1 cellular context compared by ENCODE assay signal in genomic region chr6:13428528-13429405, GRCh38.
A peak's percentile ranks its signal among the peaks of the same experiment; 100 is the strongest.
TF ChIP-seq lines count a peak whose summit lies in the region.

No MANE protein-coding gene starts in this region.

TF ChIP-seq in GM12878, 131 proteins besides CTCF, POLR2A, EP300 and RAD21 (continued from another document):
- peak; percentile 80; the same call in 1 of the 2 replicates for TF ChIP-seq ZNF592 (IDR thresholded peaks at IDR 0.05)
- peak; percentile 5 for TF ChIP-seq IRF4 (IDR thresholded peaks at IDR 0.05; ENCODE audit: low read depth, low read length)
- peak; percentile 23; the same call in 1 of the 2 replicates for TF ChIP-seq JUND (IDR thresholded peaks at IDR 0.05; ENCODE audit: low read depth, low read length)
- peak; percentile 64 to 82; a peak in 3 of 4 replicates for TF ChIP-seq BHLHE40 (IDR thresholded peaks at IDR 0.05; ENCODE audit: borderline replicate concordance in 1 of 2, low read depth in 2 of 2, low read length in 1 of 2)
- TF ChIP-seq, protein P1, sequence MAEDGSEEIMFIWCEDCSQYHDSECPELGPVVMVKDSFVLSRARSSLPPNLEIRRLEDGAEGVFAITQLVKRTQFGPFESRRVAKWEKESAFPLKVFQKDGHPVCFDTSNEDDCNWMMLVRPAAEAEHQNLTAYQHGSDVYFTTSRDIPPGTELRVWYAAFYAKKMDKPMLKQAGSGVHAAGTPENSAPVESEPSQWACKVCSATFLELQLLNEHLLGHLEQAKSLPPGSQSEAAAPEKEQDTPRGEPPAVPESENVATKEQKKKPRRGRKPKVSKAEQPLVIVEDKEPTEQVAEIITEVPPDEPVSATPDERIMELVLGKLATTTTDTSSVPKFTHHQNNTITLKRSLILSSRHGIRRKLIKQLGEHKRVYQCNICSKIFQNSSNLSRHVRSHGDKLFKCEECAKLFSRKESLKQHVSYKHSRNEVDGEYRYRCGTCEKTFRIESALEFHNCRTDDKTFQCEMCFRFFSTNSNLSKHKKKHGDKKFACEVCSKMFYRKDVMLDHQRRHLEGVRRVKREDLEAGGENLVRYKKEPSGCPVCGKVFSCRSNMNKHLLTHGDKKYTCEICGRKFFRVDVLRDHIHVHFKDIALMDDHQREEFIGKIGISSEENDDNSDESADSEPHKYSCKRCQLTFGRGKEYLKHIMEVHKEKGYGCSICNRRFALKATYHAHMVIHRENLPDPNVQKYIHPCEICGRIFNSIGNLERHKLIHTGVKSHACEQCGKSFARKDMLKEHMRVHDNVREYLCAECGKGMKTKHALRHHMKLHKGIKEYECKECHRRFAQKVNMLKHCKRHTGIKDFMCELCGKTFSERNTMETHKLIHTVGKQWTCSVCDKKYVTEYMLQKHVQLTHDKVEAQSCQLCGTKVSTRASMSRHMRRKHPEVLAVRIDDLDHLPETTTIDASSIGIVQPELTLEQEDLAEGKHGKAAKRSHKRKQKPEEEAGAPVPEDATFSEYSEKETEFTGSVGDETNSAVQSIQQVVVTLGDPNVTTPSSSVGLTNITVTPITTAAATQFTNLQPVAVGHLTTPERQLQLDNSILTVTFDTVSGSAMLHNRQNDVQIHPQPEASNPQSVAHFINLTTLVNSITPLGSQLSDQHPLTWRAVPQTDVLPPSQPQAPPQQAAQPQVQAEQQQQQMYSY (CRISPR knock-in tag; IDR thresholded peaks at IDR 0.05): 0 out of 2 replicates have a peak, but pooled peaks have one; percentile 11
- TF ChIP-seq ZNF217 (IDR thresholded peaks at IDR 0.05): no peak
- TF ChIP-seq EED (IDR thresholded peaks at IDR 0.05; ENCODE audit: low read depth): peak; percentile 11
- TF ChIP-seq TAF1 (IDR thresholded peaks at IDR 0.05; ENCODE audit: borderline replicate concordance, low read depth, low read length): peak; percentile 55; the same call in 1 of the 2 replicates
- 0 out of 2 replicates have a peak, but pooled peaks have one; percentile 55 for TF ChIP-seq TCF12 (IDR thresholded peaks at IDR 0.05; ENCODE audit: low read depth, low read length)
- no peak for TF ChIP-seq RELA (IDR thresholded peaks at IDR 0.05; ENCODE audit: borderline replicate concordance, partially characterized antibody)
- TF ChIP-seq MEF2B (IDR thresholded peaks at IDR 0.05; ENCODE audit: partially characterized antibody, poor library complexity, severe bottlenecking): peak; percentile 91
- TF ChIP-seq POU2F2 (IDR thresholded peaks at IDR 0.05; ENCODE audit: borderline replicate concordance, low read depth, low read length): peak; percentile 46; the same call in 1 of the 3 replicates
- 0 out of 2 replicates have a peak, but pooled peaks have one; percentile 28 for TF ChIP-seq CBX5 (IDR thresholded peaks at IDR 0.05; ENCODE audit: low read depth)
- TF ChIP-seq GATAD2B (conservative IDR thresholded peaks at IDR 0.05; ENCODE audit: low read depth): peak; percentile 31; the same call in 1 of the 2 replicates
- 0 out of 2 replicates have a peak, but pooled peaks have one; percentile 44 for TF ChIP-seq CHD1 (IDR thresholded peaks at IDR 0.05; ENCODE audit: low read depth, low read length)
- TF ChIP-seq NKRF (conservative IDR thresholded peaks at IDR 0.05): 0 out of 2 replicates have a peak, but pooled peaks have one; percentile 40
- no peak for TF ChIP-seq CHD4 (IDR thresholded peaks at IDR 0.05)
- peak; percentile 16; the same call in 1 of the 2 replicates for TF ChIP-seq IKZF1 (conservative IDR thresholded peaks at IDR 0.05)
- TF ChIP-seq TARDBP (IDR thresholded peaks at IDR 0.05; ENCODE audit: borderline replicate concordance): no peak
- peak; percentile 80 for TF ChIP-seq YY1 (IDR thresholded peaks at IDR 0.05; ENCODE audit: low read depth, low read length)
- peak; percentile 88; the same call in 1 of the 2 replicates for TF ChIP-seq ZNF687 (IDR thresholded peaks at IDR 0.05)
- no peak; the same call in 1 of the 2 replicates for TF ChIP-seq CREB1 (IDR thresholded peaks at IDR 0.05; ENCODE audit: low read depth)
- TF ChIP-seq, protein P2, sequence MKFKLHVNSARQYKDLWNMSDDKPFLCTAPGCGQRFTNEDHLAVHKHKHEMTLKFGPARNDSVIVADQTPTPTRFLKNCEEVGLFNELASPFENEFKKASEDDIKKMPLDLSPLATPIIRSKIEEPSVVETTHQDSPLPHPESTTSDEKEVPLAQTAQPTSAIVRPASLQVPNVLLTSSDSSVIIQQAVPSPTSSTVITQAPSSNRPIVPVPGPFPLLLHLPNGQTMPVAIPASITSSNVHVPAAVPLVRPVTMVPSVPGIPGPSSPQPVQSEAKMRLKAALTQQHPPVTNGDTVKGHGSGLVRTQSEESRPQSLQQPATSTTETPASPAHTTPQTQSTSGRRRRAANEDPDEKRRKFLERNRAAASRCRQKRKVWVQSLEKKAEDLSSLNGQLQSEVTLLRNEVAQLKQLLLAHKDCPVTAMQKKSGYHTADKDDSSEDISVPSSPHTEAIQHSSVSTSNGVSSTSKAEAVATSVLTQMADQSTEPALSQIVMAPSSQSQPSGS (IDR thresholded peaks at IDR 0.05; ENCODE audit: low read length): peak; percentile 9; the same call in 1 of the 2 replicates
- TF ChIP-seq, protein P3, sequence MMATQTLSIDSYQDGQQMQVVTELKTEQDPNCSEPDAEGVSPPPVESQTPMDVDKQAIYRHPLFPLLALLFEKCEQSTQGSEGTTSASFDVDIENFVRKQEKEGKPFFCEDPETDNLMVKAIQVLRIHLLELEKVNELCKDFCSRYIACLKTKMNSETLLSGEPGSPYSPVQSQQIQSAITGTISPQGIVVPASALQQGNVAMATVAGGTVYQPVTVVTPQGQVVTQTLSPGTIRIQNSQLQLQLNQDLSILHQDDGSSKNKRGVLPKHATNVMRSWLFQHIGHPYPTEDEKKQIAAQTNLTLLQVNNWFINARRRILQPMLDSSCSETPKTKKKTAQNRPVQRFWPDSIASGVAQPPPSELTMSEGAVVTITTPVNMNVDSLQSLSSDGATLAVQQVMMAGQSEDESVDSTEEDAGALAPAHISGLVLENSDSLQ (IDR thresholded peaks at IDR 0.05): peak; percentile 12; the same call in 1 of the 2 replicates
- TF ChIP-seq EGR1 (IDR thresholded peaks at IDR 0.05; ENCODE audit: borderline replicate concordance in 1 of 2, low read depth in 2 of 2, low read length in 2 of 2): no peak
- TF ChIP-seq POLR2AphosphoS5 (IDR thresholded peaks at IDR 0.05; ENCODE audit: low read length): peak; percentile 66
- TF ChIP-seq SMARCA5 (IDR thresholded peaks at IDR 0.05): peak; percentile 69
